ENCODE assay signal across 22 cellular contexts in genomic region chr6:107308676-107309075, GRCh38.
"Had no signal": no experiment of that assay in that cellular context is flagged by ENCODE, and none has a peak within 500 bp of the region (broad histone marks: within the 10 kb centered on the region; RNA-seq: fewer than 3 reads in every experiment).

No MANE protein-coding gene starts in this region.

- H3K27me3 Mint-ChIP-seq: activated naive CD4-positive, alpha-beta T cell treated with anti-CD3 and anti-CD28 coated beads, Interleukin-2, amount 50 U/mL, for 24 hours; memory B cell; naive thymus-derived CD4-positive, alpha-beta T cell had no signal

- H3K9me3 Mint-ChIP-seq: activated naive CD4-positive, alpha-beta T cell treated with anti-CD3 and anti-CD28 coated beads, Interleukin-2, amount 50 U/mL, for 24 hours; memory B cell; naive thymus-derived CD4-positive, alpha-beta T cell had no signal

- H3K27me3 ChIP-seq: brain microvascular endothelial cell, heart left ventricle, neural progenitor cell, spleen, upper lobe of left lung had no signal

- H3K4me1 ChIP-seq: heart left ventricle, neural progenitor cell, spleen, upper lobe of left lung had no signal

- H3K9me3 ChIP-seq: heart left ventricle, spleen, thoracic aorta, upper lobe of left lung had no signal

- H3K4me1 Mint-ChIP-seq: activated naive CD4-positive, alpha-beta T cell treated with anti-CD3 and anti-CD28 coated beads, Interleukin-2, amount 50 U/mL, for 24 hours had no signal

- H3K4me3 Mint-ChIP-seq: activated CD8-positive, alpha-beta T cell treated with anti-CD3 and anti-CD28 coated beads, Interleukin-2, amount 10 ng/mL, durations not matched to agents 7 days and 5 days; activated naive CD4-positive, alpha-beta T cell treated with anti-CD3 and anti-CD28 coated beads, Interleukin-2, amount 50 U/mL, for 24 hours; memory B cell; naive thymus-derived CD4-positive, alpha-beta T cell; neural progenitor cell had no signal

- H3K36me3 ChIP-seq: brain microvascular endothelial cell, heart left ventricle, neural progenitor cell, thoracic aorta, upper lobe of left lung had no signal

- ATAC-seq: activated CD8-positive, alpha-beta T cell treated with anti-CD3 and anti-CD28 coated beads, Interleukin-2, amount 10 ng/mL, durations not matched to agents 7 days and 5 days; esophagus mucosa; heart left ventricle; left cardiac atrium; naive thymus-derived CD4-positive, alpha-beta T cell had no signal

- H3K36me3 Mint-ChIP-seq: neural progenitor cell had no signal

- H3K27ac Mint-ChIP-seq: activated CD8-positive, alpha-beta T cell treated with anti-CD3 and anti-CD28 coated beads, Interleukin-2, amount 10 ng/mL, durations not matched to agents 7 days and 5 days; activated naive CD4-positive, alpha-beta T cell treated with anti-CD3 and anti-CD28 coated beads, Interleukin-2, amount 50 U/mL, for 24 hours; memory B cell; naive thymus-derived CD4-positive, alpha-beta T cell; neural progenitor cell had no signal

- H3K27ac ChIP-seq: brain microvascular endothelial cell, heart left ventricle, neural progenitor cell, spleen, thoracic aorta, upper lobe of left lung had no signal

- H3K4me3 ChIP-seq: heart left ventricle, neural progenitor cell, spleen, thoracic aorta, upper lobe of left lung had no signal

- DNase-seq: activated CD4-positive, alpha-beta T cell treated with anti-CD3 and anti-CD28 coated beads for 1 hour; activated CD4-positive, alpha-beta T cell treated with anti-CD3 and anti-CD28 coated beads, Interleukin-2, amount 50 U/mL, for 1 hour; activated CD8-positive, alpha-beta T cell treated with anti-CD3 and anti-CD28 coated beads, Interleukin-2, amount 10 ng/mL, durations not matched to agents 7 days and 5 days; activated gamma-delta T cell treated with Interleukin-2 at 50 U/mL for 16 hours; anterior cingulate cortex; brain microvascular endothelial cell; central memory CD4-positive, alpha-beta T cell; effector memory CD4-positive, alpha-beta T cell; heart left ventricle; islet precursor cell; left cardiac atrium; naive thymus-derived CD4-positive, alpha-beta T cell; spleen; stimulated activated CD4-positive, alpha-beta T cell treated with anti-CD3 and anti-CD28 coated beads, Interleukin-4, amount 100 ng/mL, for 24 hours; stimulated activated naive CD4-positive, alpha-beta T cell treated with Interleukin-2 at 50 U/mL for 16 hours; T-helper 9 cell; upper lobe of left lung had no signal
